16 cellular contexts compared by ENCODE assay signal in genomic region chr1:207186503-207186902, GRCh38.
"Had no signal": no experiment of that assay in that cellular context is flagged by ENCODE, and none has a peak within 500 bp of the region (broad histone marks: within the 10 kb centered on the region; RNA-seq: fewer than 3 reads in every experiment).

No MANE protein-coding gene starts in this region.

- H3K4me3 ChIP-seq: esophagus muscularis mucosa, left ventricle myocardium inferior, suprapubic skin had no signal

- ATAC-seq: sciatic nerve; stimulated activated naive CD8-positive, alpha-beta T cell treated with anti-CD3 and anti-CD28 coated beads, Interleukin-15, Interleukin-2, amounts not matched to agents 100 U/mL and 50 U/mL, for 24 hours had no signal

- DNase-seq: activated B cell treated with CpG ODN at 0.5 μM for 24 hours; activated CD4-positive, alpha-beta T cell treated with anti-CD3 and anti-CD28 coated beads, Interleukin-2, amount 10 ng/mL, durations not matched to agents 24 days and 14 days; activated CD8-positive, alpha-beta memory T cell treated with anti-CD3 and anti-CD28 coated beads for 24 hours; activated naive CD4-positive, alpha-beta T cell treated with anti-CD3 and anti-CD28 coated beads, Interleukin-2, amount 10 ng/mL, durations not matched to agents 7 days and 5 days; activated T-cell treated with anti-CD3 and anti-CD28 coated beads for 4 hours; endodermal cell; foreskin melanocyte; head of caudate nucleus; left ventricle myocardium inferior; mesenchymal stem cell; stimulated activated CD4-positive, alpha-beta T cell treated with anti-CD3 and anti-CD28 coated beads, Interleukin-4, amount 100 ng/mL, for 1 hour; stimulated activated CD8-positive, alpha-beta memory T cell treated with anti-CD3 and anti-CD28 coated beads, Interleukin-4, amount 100 ng/mL, for 48 hours; stimulated activated naive CD8-positive, alpha-beta T cell treated with anti-CD3 and anti-CD28 coated beads, Interleukin-15, Interleukin-2, amounts not matched to agents 100 U/mL and 50 U/mL, for 24 hours had no signal
